36 cellular contexts compared by ENCODE assay signal in genomic region chr4:169385356-169385755, GRCh38.
DNase-seq lines count a peak whose midpoint lies in the region; ATAC-seq, FAIRE-seq and TF ChIP-seq lines count a peak whose summit lies in the region.
"Had no signal": no experiment of that assay in that cellular context is flagged by ENCODE, and none has a peak within 500 bp of the region (broad histone marks: within the 10 kb centered on the region; RNA-seq: fewer than 3 reads in every experiment).

No MANE protein-coding gene starts in this region.

- 58% methylated on average over 3 of the region's 3 CpGs for WGBS in HepG2 (ENCODE audit: low lambda C conversion rate)

- no peak for FAIRE-seq in HepG2 (lab: Jason Lieb, UNC)
- FAIRE-seq: A549, colon, frontal cortex, GM12878 had no signal

- no peak overlapping the region for H2AFZ ChIP-seq in HepG2 (ENCODE audit: low read length)

- in situ Hi-C loops in HepG2 (cut with HindIII; ENCODE audit: extremely low pct_ligation_motif_present, low pct_unique_long_range_greater_than_20kb), result no loop called here

- H3K27ac ChIP-seq in HepG2 (ENCODE audit: extremely low read length, insufficient read depth, low read length), result no peak overlapping the region
- H3K27ac ChIP-seq: A549, adrenal gland, brain microvascular endothelial cell, heart right ventricle, right lobe of liver, stomach, thyroid gland, vagina had no signal

- H3K79me2 ChIP-seq in HepG2 (ENCODE audit: insufficient read depth, low read length), result no peaks in the 10 kb centered on the region

- intact Hi-C loops in HepG2 (cut with micrococcal nuclease; ENCODE audit: unreplicated experiment), result no loop called here

- no peak overlapping the region for H3K4me2 ChIP-seq in HepG2 (ENCODE audit: low read depth, low read length)
- H3K4me2 ChIP-seq: A549 had no signal

- DNase-seq in AG10803 (ENCODE audit: low read depth) (peak; percentile 68), MG63 (peak; percentile 5), choroid plexus epithelial cell (ENCODE audit: low read depth) (peak; percentile 60), hepatic stellate cell (ENCODE audit: low spot score) (peak; percentile 31), RPMI8226 (no peak), NCI-H2029 (lab: John Stamatoyannopoulos, UW) (no peak), HepG2 (ENCODE audit: low spot score) (no peak)
- DNase-seq in activated naive CD8-positive, alpha-beta T cell treated with anti-CD3 and anti-CD28 coated beads for 36 hours, result no peak
- DNase-seq: activated CD4-positive, alpha-beta T cell treated with anti-CD3 and anti-CD28 coated beads, Interleukin-2, amount 50 U/mL, for 4 hours; activated CD8-positive, alpha-beta memory T cell treated with anti-CD3 and anti-CD28 coated beads, Interleukin-2, amount 10 ng/mL, durations not matched to agents 7 days and 5 days; activated naive CD4-positive, alpha-beta T cell; activated T-cell treated with anti-CD3 and anti-CD28 coated beads, Interleukin-2, amount 50 U/mL, for 72 hours; adrenal gland; BE2C; brain microvascular endothelial cell; CD8-positive, alpha-beta T cell; effector CD4-positive, alpha-beta T cell; H7; heart right ventricle; NCI-H1092; NCI-H1694; NCI-H446; NCI-H82; right lobe of liver; stimulated activated CD4-positive, alpha-beta T cell treated with anti-CD3 and anti-CD28 coated beads, Interleukin-12 subunit alpha, Interleukin-12 subunit beta, amount 100 ng/mL, for 4 hours; stimulated activated CD4-positive, alpha-beta T cell treated with anti-CD3 and anti-CD28 coated beads, Interleukin-2, amount 100 ng/mL, for 48 hours; stomach; thyroid gland had no signal

- H3K27ac Mint-ChIP-seq in activated naive CD8-positive, alpha-beta T cell treated with anti-CD3 and anti-CD28 coated beads for 36 hours, result no peak overlapping the region
- H3K27ac Mint-ChIP-seq: activated CD8-positive, alpha-beta memory T cell treated with anti-CD3 and anti-CD28 coated beads, Interleukin-2, amount 10 ng/mL, durations not matched to agents 7 days and 5 days; activated T-cell treated with anti-CD3 and anti-CD28 coated beads, Interleukin-2, amount 50 U/mL, for 72 hours; CD8-positive, alpha-beta T cell; progenitor cell of endocrine pancreas; T-helper 1 cell treated with Interleukin-12 subunit alpha and Interleukin-12 subunit beta and Interleukin-4 antibody, amounts not matched to agents 30 μg/mL and 1 μg/mL, for 36 hours had no signal

- H3K9ac ChIP-seq in HepG2 (ENCODE audit: insufficient read depth, low read depth, low read length), result no peak overlapping the region

- H3K4me1 Mint-ChIP-seq in activated naive CD8-positive, alpha-beta T cell treated with anti-CD3 and anti-CD28 coated beads for 36 hours, result no peaks in the 10 kb centered on the region
- H3K4me1 Mint-ChIP-seq: activated CD8-positive, alpha-beta memory T cell treated with anti-CD3 and anti-CD28 coated beads, Interleukin-2, amount 10 ng/mL, durations not matched to agents 7 days and 5 days had no signal

- H3K4me1 ChIP-seq in HepG2 (ENCODE audit: insufficient read depth, low read length), result no peaks in the 10 kb centered on the region
- H3K4me1 ChIP-seq: adrenal gland, BE2C, heart right ventricle, right lobe of liver, stomach, thyroid gland, vagina had no signal

- TF ChIP-seq CTCF in AG10803 (conservative IDR thresholded peaks at IDR 0.05; ENCODE audit: low read length) (no peak), choroid plexus epithelial cell (conservative IDR thresholded peaks at IDR 0.05; ENCODE audit: low read depth, low read length) (no peak), HepG2 (CRISPR knock-in tag; IDR thresholded peaks at IDR 0.05) (no peak)

- H3K4me3 ChIP-seq in AG10803 (ENCODE audit: low read length) (no peak overlapping the region), MG63 (no peak overlapping the region), choroid plexus epithelial cell (ENCODE audit: low read depth, low read length) (no peak overlapping the region), HepG2 (replicated peaks in 1 of 3; ENCODE audit: insufficient read depth in 1 of 3, low read depth in 2 of 3, low read length in 3 of 3) (no peak overlapping the region)
- H3K4me3 ChIP-seq: A549, adrenal gland, GM12878, heart right ventricle, right lobe of liver, stomach, thyroid gland, vagina had no signal

- POLR2A ChIA-PET in HepG2 (lab: Yijun Ruan, JAX), result no interaction called here

- no peak for ATAC-seq in HepG2
- ATAC-seq: A549; activated CD4-positive, CD25-positive, alpha-beta regulatory T cell treated with anti-CD3 and anti-CD28 coated beads, Interleukin-2, amount 50 U/mL, for 24 hours; activated CD8-positive, alpha-beta memory T cell treated with anti-CD3 and anti-CD28 coated beads, Interleukin-2, amount 10 ng/mL, durations not matched to agents 7 days and 5 days; activated T-cell treated with anti-CD3 and anti-CD28 coated beads, Interleukin-2, amount 50 U/mL, for 72 hours; CD8-positive, alpha-beta T cell; GM12878; heart right ventricle; right lobe of liver had no signal

- no peaks in the 10 kb centered on the region for H3K36me3 Mint-ChIP-seq in activated naive CD8-positive, alpha-beta T cell treated with anti-CD3 and anti-CD28 coated beads for 36 hours
- H3K36me3 Mint-ChIP-seq: activated CD8-positive, alpha-beta memory T cell treated with anti-CD3 and anti-CD28 coated beads, Interleukin-2, amount 10 ng/mL, durations not matched to agents 7 days and 5 days; CD8-positive, alpha-beta T cell had no signal

- CTCF ChIA-PET in HepG2 (lab: Yijun Ruan, JAX; ENCODE audit: low intra/inter-chr PET ratio, low total read pairs), result no interaction called here

- no peaks in the 10 kb centered on the region for H3K36me3 ChIP-seq in MG63
- no peaks in the 10 kb centered on the region for H3K36me3 ChIP-seq in HepG2 (replicated peaks in 1 of 2; ENCODE audit: control insufficient read depth in 1 of 2, insufficient read depth in 2 of 2, low read length in 2 of 2)
- H3K36me3 ChIP-seq: adrenal gland, BE2C, brain microvascular endothelial cell, heart right ventricle, right lobe of liver, stomach, thyroid gland, vagina had no signal

- TF ChIP-seq EP300 in HepG2 (IDR thresholded peaks at IDR 0.05; ENCODE audit: low read depth in 2 of 2, low read length in 2 of 2), result no peak
- no peak for TF ChIP-seq EP300 in HepG2 (CRISPR knock-in tag; IDR thresholded peaks at IDR 0.05; ENCODE audit: borderline replicate concordance)

- H3K9me3 ChIP-seq in MG63, result no peaks in the 10 kb centered on the region
- H3K9me3 ChIP-seq in HepG2 (ENCODE audit: low read length), result no peaks in the 10 kb centered on the region
- H3K9me3 ChIP-seq: A549, adrenal gland, BE2C, right lobe of liver, stomach, thyroid gland, vagina had no signal

- TF ChIP-seq POLR2A in HepG2 (IDR thresholded peaks at IDR 0.05; ENCODE audit: insufficient read depth in 1 of 2, low read depth in 2 of 2, low read length in 2 of 2), result no peak

- peaks cover 3% of the 10 kb centered on the region for H3K9me3 Mint-ChIP-seq in activated naive CD8-positive, alpha-beta T cell treated with anti-CD3 and anti-CD28 coated beads for 36 hours
- H3K9me3 Mint-ChIP-seq: T-helper 1 cell treated with Interleukin-12 subunit alpha and Interleukin-12 subunit beta and Interleukin-4 antibody, amounts not matched to agents 30 μg/mL and 1 μg/mL, for 36 hours had no signal

- no peak for TF ChIP-seq RAD21 in HepG2 (CRISPR knock-in tag; IDR thresholded peaks at IDR 0.05)

- no TSS peak for BruUV-seq in HepG2 (replicated peaks; lab: Mats Ljungman, UMichigan)

- H3K27me3 ChIP-seq in MG63 (no peaks in the 10 kb centered on the region), HepG2 (ENCODE audit: control insufficient read depth in 1 of 2, insufficient read depth in 2 of 2, low read length in 2 of 2) (no peaks in the 10 kb centered on the region)
- H3K27me3 ChIP-seq: adrenal gland, BE2C, brain microvascular endothelial cell, heart right ventricle, right lobe of liver, stomach, thyroid gland, vagina had no signal

- H4K20me1 ChIP-seq in HepG2 (ENCODE audit: insufficient read depth, low read length), result no peaks in the 10 kb centered on the region

- no peak overlapping the region for H3K4me3 Mint-ChIP-seq in activated naive CD8-positive, alpha-beta T cell treated with anti-CD3 and anti-CD28 coated beads for 36 hours
- H3K4me3 Mint-ChIP-seq: activated CD8-positive, alpha-beta memory T cell treated with anti-CD3 and anti-CD28 coated beads, Interleukin-2, amount 10 ng/mL, durations not matched to agents 7 days and 5 days; activated T-cell treated with anti-CD3 and anti-CD28 coated beads, Interleukin-2, amount 50 U/mL, for 72 hours; CD8-positive, alpha-beta T cell; T-helper 1 cell treated with Interleukin-12 subunit alpha and Interleukin-12 subunit beta and Interleukin-4 antibody, amounts not matched to agents 30 μg/mL and 1 μg/mL, for 36 hours had no signal

- H3K27me3 Mint-ChIP-seq in activated naive CD8-positive, alpha-beta T cell treated with anti-CD3 and anti-CD28 coated beads for 36 hours, result no peaks in the 10 kb centered on the region
- H3K27me3 Mint-ChIP-seq: progenitor cell of endocrine pancreas had no signal

TF ChIP-seq in HepG2, 621 proteins besides CTCF, POLR2A, EP300 and RAD21 (continues in another document):
- no peak for TF ChIP-seq TAF15 (IDR thresholded peaks at IDR 0.05; ENCODE audit: low read depth, low read length, poor library complexity, severe bottlenecking)
- TF ChIP-seq, protein P1, sequence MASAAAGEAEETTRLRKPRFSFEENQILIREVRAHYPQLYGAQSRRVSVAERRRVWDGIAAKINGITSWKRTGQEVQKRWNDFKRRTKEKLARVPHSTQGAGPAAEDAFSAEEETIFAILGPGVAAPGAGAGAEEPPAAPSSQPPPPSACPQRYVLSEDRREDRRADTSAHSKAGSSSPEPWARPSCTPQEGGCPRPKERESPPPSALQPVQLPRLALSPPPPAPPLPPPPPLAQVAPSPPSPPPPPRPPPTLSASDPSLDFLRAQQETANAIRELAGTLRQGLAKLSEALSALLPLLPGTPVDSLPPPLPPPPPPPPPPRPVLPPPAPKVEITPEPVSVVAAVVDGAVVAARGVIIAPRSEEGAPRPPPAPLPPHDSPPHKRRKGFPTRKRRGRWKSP (CRISPR knock-in tag; IDR thresholded peaks at IDR 0.05), result no peak
- no peak for TF ChIP-seq ZNF205 (CRISPR knock-in tag; IDR thresholded peaks at IDR 0.05)
- TF ChIP-seq DNMT3B (CRISPR knock-in tag; conservative IDR thresholded peaks at IDR 0.05), result no peak
- TF ChIP-seq, protein P2, sequence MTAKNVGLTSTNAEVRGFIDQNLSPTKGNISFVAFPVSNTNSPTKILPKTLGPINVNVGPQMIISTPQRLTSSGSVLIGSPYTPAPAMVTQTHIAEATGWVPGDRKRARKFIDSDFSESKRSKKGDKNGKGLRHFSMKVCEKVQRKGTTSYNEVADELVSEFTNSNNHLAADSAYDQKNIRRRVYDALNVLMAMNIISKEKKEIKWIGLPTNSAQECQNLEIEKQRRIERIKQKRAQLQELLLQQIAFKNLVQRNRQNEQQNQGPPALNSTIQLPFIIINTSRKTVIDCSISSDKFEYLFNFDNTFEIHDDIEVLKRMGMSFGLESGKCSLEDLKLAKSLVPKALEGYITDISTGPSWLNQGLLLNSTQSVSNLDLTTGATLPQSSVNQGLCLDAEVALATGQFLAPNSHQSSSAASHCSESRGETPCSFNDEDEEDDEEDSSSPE (CRISPR knock-in tag; IDR thresholded peaks at IDR 0.05), result no peak

Comparison
In these comparisons a context has a peak if more than half of its experiments do, and no peak if none do; other contexts are left out.
1. DNase-seq: peak in AG10803 (single experiment), MG63 (single experiment), choroid plexus epithelial cell (single experiment) and hepatic stellate cell (single experiment); none in RPMI8226 (single experiment), NCI-H2029 (single experiment), HepG2 (single experiment) and activated naive CD8-positive, alpha-beta T cell treated with anti-CD3 and anti-CD28 coated beads for 36 hours (single experiment).